ENCODE assay signal across 18 cellular contexts in the genomic region with DNA sequence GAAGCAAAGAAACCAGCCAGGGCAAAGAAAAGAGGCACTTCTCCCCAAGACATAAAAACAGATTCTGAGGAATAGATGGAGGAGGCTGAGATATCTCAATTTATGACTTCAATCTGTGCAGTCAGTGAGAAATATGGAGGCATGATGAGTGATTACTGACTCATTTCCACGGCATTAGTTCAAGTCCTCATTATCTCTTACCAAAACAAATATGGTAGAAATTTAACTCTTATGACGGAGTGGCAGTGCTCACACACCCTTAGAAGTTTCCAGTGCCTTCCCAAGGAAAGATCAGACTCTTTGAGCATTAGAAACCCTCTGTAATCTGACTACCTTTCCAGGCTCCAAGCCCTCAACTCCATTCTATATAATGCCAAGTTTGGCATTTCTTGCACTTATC.
DNase-seq lines count a peak whose midpoint lies in the region; ATAC-seq and TF ChIP-seq lines count a peak whose summit lies in the region.
"Had no signal": no experiment of that assay in that cellular context is flagged by ENCODE, and none has a peak within 500 bp of the region (broad histone marks: within the 10 kb centered on the region; RNA-seq: fewer than 3 reads in every experiment).

No MANE protein-coding gene starts in this region.

- BruUV-seq in HCT116 (replicated peaks; lab: Mats Ljungman, UMichigan), result no TSS peak

- H3K4me3 ChIP-seq in HCT116 (replicated peaks in 1 of 2; ENCODE audit: low read depth in 1 of 2, low read length in 2 of 2), result no peak overlapping the region
- H3K4me3 ChIP-seq in fibroblast of villous mesenchyme (ENCODE audit: low read depth, low read length), result no peak overlapping the region
- no peak overlapping the region for H3K4me3 ChIP-seq in dorsolateral prefrontal cortex
- H3K4me3 ChIP-seq: BLaER1, neural progenitor cell, sigmoid colon, SK-N-MC, tibial artery had no signal

- ATAC-seq in HCT116, result no peak
- no peak for ATAC-seq in HG03025 (IDR thresholded peaks at IDR 0.05; ENCODE audit: low FRiP score, unreplicated experiment)
- ATAC-seq in HG03439 (IDR thresholded peaks at IDR 0.05; ENCODE audit: unreplicated experiment), result no peak

- H3K27ac ChIP-seq in HCT116 (ENCODE audit: low read depth, low read length) (no peak overlapping the region), dorsolateral prefrontal cortex (no peak overlapping the region)
- H3K27ac ChIP-seq: BLaER1, neural progenitor cell, sigmoid colon, SK-N-MC, tibial artery had no signal

- H3K4me2 ChIP-seq in HCT116 (ENCODE audit: low read length), result no peak overlapping the region; the same call in 1 of the 2 replicates
- H3K4me2 ChIP-seq: BLaER1, neural progenitor cell had no signal

- CTCF ChIA-PET in HCT116 (lab: Charles Lee), result no interaction called here

- no peaks in the 10 kb centered on the region for H3K9me2 ChIP-seq in HCT116 (ENCODE audit: insufficient read depth)

- no peaks in the 10 kb centered on the region for H4K20me1 ChIP-seq in HCT116 (ENCODE audit: insufficient read depth)
- H4K20me1 ChIP-seq: BLaER1 had no signal

- POLR2A ChIA-PET in HCT116 (lab: Charles Lee), result no interaction called here

- no peaks in the 10 kb centered on the region for H3K36me3 ChIP-seq in HCT116 (ENCODE audit: control insufficient read depth in 1 of 2, insufficient read depth in 2 of 2, low read length in 2 of 2)
- H3K36me3 ChIP-seq: BLaER1, neural progenitor cell, sigmoid colon, tibial artery had no signal

- TF ChIP-seq POLR2A in HCT116 (IDR thresholded peaks at IDR 0.05; ENCODE audit: borderline replicate concordance, extremely low read depth, insufficient read depth, insufficient read length), result no peak

- H3K79me2 ChIP-seq in HCT116 (ENCODE audit: insufficient read depth, low read length), result no peaks in the 10 kb centered on the region

- H3K9me3 ChIP-seq in HCT116 (ENCODE audit: control insufficient read depth in 1 of 2, insufficient read depth in 1 of 2, low read depth in 1 of 2, low read length in 2 of 2), result no peaks in the 10 kb centered on the region
- H3K9me3 ChIP-seq: BLaER1, sigmoid colon, tibial artery had no signal

- H2AFZ ChIP-seq in HCT116 (ENCODE audit: low read depth, low read length, poor library complexity, severe bottlenecking), result peak overlapping the region; percentile 55
- H2AFZ ChIP-seq: neural progenitor cell had no signal

- no peak for TF ChIP-seq RAD21 in HCT116 (IDR thresholded peaks at IDR 0.05; ENCODE audit: low read depth)

- no peak for TF ChIP-seq CTCF in HCT116 (IDR thresholded peaks at IDR 0.05 in 2 of 3, conservative IDR thresholded peaks at IDR 0.05 in 1 of 3; ENCODE audit: borderline replicate concordance in 1 of 3, insufficient read depth in 1 of 3, low read depth in 2 of 3, low read length in 2 of 3)
- TF ChIP-seq CTCF in fibroblast of villous mesenchyme (IDR thresholded peaks at IDR 0.05; ENCODE audit: insufficient read depth, low read depth, low read length), result no peak
- TF ChIP-seq CTCF in dorsolateral prefrontal cortex (IDR thresholded peaks at IDR 0.05 in 54 of 56, conservative IDR thresholded peaks at IDR 0.05 in 2 of 56; ENCODE audit: low read depth in 1 of 56, partially characterized antibody in 56 of 56), result no peak

- H3K27me3 ChIP-seq in HCT116 (ENCODE audit: insufficient read depth, low read length) (no peaks in the 10 kb centered on the region), dorsolateral prefrontal cortex (no peaks in the 10 kb centered on the region)
- H3K27me3 ChIP-seq: BLaER1, neural progenitor cell, sigmoid colon, tibial artery had no signal

- H3K9ac ChIP-seq in HCT116 (ENCODE audit: low read length), result no peak overlapping the region
- H3K9ac ChIP-seq: BLaER1, neural progenitor cell had no signal

- peaks cover 0 to 10% of the 10 kb centered on the region in 2 experiments; a peak in 1 of 4 replicates for H3K4me1 ChIP-seq in HCT116 (ENCODE audit: control insufficient read depth in 1 of 2, insufficient read depth in 2 of 2, low read length in 2 of 2)
- H3K4me1 ChIP-seq: BLaER1, sigmoid colon, tibial artery had no signal

- DNase-seq in AG08395 (ENCODE audit: low spot score) (peak; percentile 25), HCT116 (ENCODE audit: low read depth, low spot score) (no peak), amniotic epithelial cell (ENCODE audit: low read depth) (peak; percentile 33), fibroblast of villous mesenchyme (ENCODE audit: low read depth) (peak; percentile 18), cerebellar nuclear complex (lab: John Stamatoyannopoulos, UW) (no peak), dorsolateral prefrontal cortex (no peak)
- DNase-seq: activated CD4-positive, alpha-beta memory T cell treated with anti-CD3 and anti-CD28 coated beads for 36 hours; anterior cingulate cortex; DMS53; NCI-H1092; sigmoid colon; stimulated activated CD4-positive, alpha-beta T cell treated with anti-CD3 and anti-CD28 coated beads, Interleukin-4, amount 100 ng/mL, for 24 hours; tibial artery had no signal

- intact Hi-C loops in HCT116 (cut with micrococcal nuclease) (no loop called here), dorsolateral prefrontal cortex (cut with DNase I) (no loop called here)

- RAD21 ChIA-PET in HCT116 (lab: Charles Lee; ENCODE audit: low non-redundant PET in 1 of 2, low total read pairs in 2 of 2, uncharacterized antibody in 2 of 2, unreplicated experiment in 2 of 2), result no interaction called here

TF ChIP-seq in HCT116, 20 proteins besides CTCF, POLR2A, EP300 and RAD21:
- no peak for TF ChIP-seq EZH2phosphoT487 (IDR thresholded peaks at IDR 0.05; ENCODE audit: borderline replicate concordance)
- TF ChIP-seq FOSL1 (IDR thresholded peaks at IDR 0.05; ENCODE audit: low read depth), result 0 out of 2 replicates have a peak, but pooled peaks have one; percentile 25
- no peak for TF ChIP-seq TCF7L2 (IDR thresholded peaks at IDR 0.05; ENCODE audit: borderline replicate concordance, extremely low read depth, insufficient read depth, insufficient read length)
- TF ChIP-seq SIN3A (IDR thresholded peaks at IDR 0.05; ENCODE audit: low read depth), result no peak
- TF ChIP-seq EGR1 (IDR thresholded peaks at IDR 0.05; ENCODE audit: low read depth), result no peak

Comparison
In these comparisons a context has a peak if more than half of its experiments do, and no peak if none do; other contexts are left out.
1. DNase-seq: peak in AG08395 (single experiment), amniotic epithelial cell (single experiment) and fibroblast of villous mesenchyme (single experiment); none in HCT116 (single experiment), cerebellar nuclear complex (0 of 2) and dorsolateral prefrontal cortex (0 of 10).